Comparison of ENCODE assay signal across 14 cellular contexts in the genomic region with DNA sequence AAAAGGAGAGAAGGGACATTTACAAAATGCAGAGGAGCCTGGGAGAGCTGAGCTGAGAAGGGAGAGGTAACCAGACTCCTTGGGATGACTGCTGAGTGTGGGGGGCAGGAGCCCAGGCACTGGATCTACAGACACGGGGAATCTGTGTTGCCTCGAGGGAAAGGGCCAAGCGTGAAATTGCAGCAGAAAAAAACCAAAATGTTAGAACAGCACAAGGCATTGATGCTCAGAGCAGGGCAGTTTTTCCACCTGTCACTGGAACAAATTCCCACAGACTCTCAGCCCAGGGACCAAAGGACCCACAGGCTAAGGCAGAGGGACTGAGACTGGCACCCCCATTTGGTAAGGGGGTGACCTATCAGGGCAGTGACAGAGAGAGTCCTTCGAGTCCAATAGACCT. TPM values are rescaled to one million over a fixed set of nuclear protein-coding genes. Genes with fewer than 3 reads are reported as not detected.
DNase-seq lines count a peak whose midpoint lies in the region; ATAC-seq, FAIRE-seq and TF ChIP-seq lines count a peak whose summit lies in the region.
"Had no signal": no experiment of that assay in that cellular context is flagged by ENCODE, and none has a peak within 500 bp of the region (broad histone marks: within the 10 kb centered on the region; RNA-seq: fewer than 3 reads in every experiment).

No MANE protein-coding gene starts in this region.

- no peaks in the 10 kb centered on the region for H3K9me3 ChIP-seq in keratinocyte (ENCODE audit: control insufficient read depth, low read depth, low read length)

- H3K4me2 ChIP-seq in GM23338 (0 out of 2 replicates have a peak overlapping the region, but pooled peaks have one; percentile 97), keratinocyte (ENCODE audit: control insufficient read depth, extremely low read depth, insufficient read depth, low read depth, low read length) (peak overlapping the region; percentile 85)

- no peaks in the 10 kb centered on the region for H3K9me2 ChIP-seq in GM23338 (ENCODE audit: insufficient read depth)

- 0 out of 2 replicates have a peak, but pooled peaks cover 5% of the 10 kb centered on the region for H3F3A ChIP-seq in GM23338 (replicated peaks; ENCODE audit: low read depth)

- H3K27me3 ChIP-seq in GM23338 (ENCODE audit: insufficient read depth) (peaks cover 44% of the 10 kb centered on the region), bronchial epithelial cell (ENCODE audit: control insufficient read depth, insufficient read depth, low read length) (no peaks in the 10 kb centered on the region), keratinocyte (ENCODE audit: control insufficient read depth, extremely low read depth, insufficient read depth, low read length) (no peaks in the 10 kb centered on the region)

- no peak for TF ChIP-seq CTCF in GM23338 (conservative IDR thresholded peaks at IDR 0.05; ENCODE audit: low read depth in 2 of 2)
- TF ChIP-seq CTCF in bronchial epithelial cell (IDR thresholded peaks at IDR 0.05; ENCODE audit: insufficient read depth, low read length, severe bottlenecking), result no peak
- TF ChIP-seq CTCF in keratinocyte (optimal IDR thresholded peaks at IDR 0.05 in 1 of 3, IDR thresholded peaks at IDR 0.05 in 1 of 3, conservative IDR thresholded peaks at IDR 0.05 in 1 of 3; ENCODE audit: extremely low read depth in 1 of 3, insufficient read depth in 2 of 3, low read length in 3 of 3), result no peak

- H3K4me3 Mint-ChIP-seq in GM23338, result peak overlapping the region; percentile 77; the same call in 2 of the 3 replicates

- no peaks in the 10 kb centered on the region for H3K36me3 ChIP-seq in GM23338 (ENCODE audit: insufficient read depth)
- peaks cover 5% of the 10 kb centered on the region for H3K36me3 ChIP-seq in bronchial epithelial cell (ENCODE audit: control insufficient read depth, insufficient read depth, low read length)
- H3K36me3 ChIP-seq in keratinocyte (ENCODE audit: control insufficient read depth in 2 of 2, extremely low read depth in 1 of 2, insufficient read depth in 2 of 2, low read length in 2 of 2), result no peaks in the 10 kb centered on the region

- H3K4me1 ChIP-seq in GM23338 (ENCODE audit: insufficient read depth) (peaks cover 10% of the 10 kb centered on the region; the same call in 1 of the 2 replicates), keratinocyte (ENCODE audit: control insufficient read depth, extremely low read depth, insufficient read depth, low read length) (peaks cover 53% of the 10 kb centered on the region)

- H2AFZ ChIP-seq in GM23338 (no peak overlapping the region), keratinocyte (ENCODE audit: control insufficient read depth, low read length) (no peak overlapping the region)

- dilution Hi-C loops in keratinocyte (cut with MboI; ENCODE audit: extremely low pct_ligation_motif_present, low sequenced_read_pairs), result no loop called here

- H3K27me3 Mint-ChIP-seq in GM23338 (ENCODE audit: insufficient read depth, low read depth, poor library complexity), result peaks cover 47% of the 10 kb centered on the region

- ATAC-seq in GM23338 (no peak), HG03342 (IDR thresholded peaks at IDR 0.05; ENCODE audit: unreplicated experiment) (no peak)
- ATAC-seq: activated CD4-positive, CD25-positive, alpha-beta regulatory T cell treated with anti-CD3 and anti-CD28 coated beads, Interleukin-2, amount 50 U/mL, for 24 hours had no signal

- H3K4me3 ChIP-seq in GM23338, result peak overlapping the region; percentile 82; the same call in 1 of the 2 replicates
- H3K4me3 ChIP-seq in bronchial epithelial cell (ENCODE audit: low read depth, low read length), result peak overlapping the region; percentile 74
- H3K4me3 ChIP-seq in keratinocyte (ENCODE audit: control insufficient read depth in 2 of 3, extremely low read depth in 1 of 3, insufficient read depth in 2 of 3, low read depth in 1 of 3, low read length in 3 of 3), result peak overlapping the region in 1 of 3 experiments; percentile 83
- peak overlapping the region in 1 of 7 experiments; percentile 63 for H3K4me3 ChIP-seq in skin epidermis

- no peak for FAIRE-seq in bronchial epithelial cell (lab: Jason Lieb, UNC)
- FAIRE-seq in keratinocyte (lab: Jason Lieb, UNC), result no peak

- H3K79me2 ChIP-seq in GM23338 (replicated peaks; ENCODE audit: insufficient read depth) (no peaks in the 10 kb centered on the region), keratinocyte (ENCODE audit: control insufficient read depth, insufficient read depth, low read length) (no peaks in the 10 kb centered on the region)

- H3K27ac ChIP-seq in GM23338 (ENCODE audit: low read depth), result no peak overlapping the region
- peak overlapping the region; percentile 77 for H3K27ac ChIP-seq in keratinocyte (ENCODE audit: control insufficient read depth, insufficient read depth, low read length)
- H3K27ac ChIP-seq in skin epidermis, result peak overlapping the region in 12 of 21 experiments; percentile 20 to 90 (median 82)

- no peaks in the 10 kb centered on the region for H3K36me3 Mint-ChIP-seq in GM23338 (ENCODE audit: low read depth)

- no peak for DNase-seq in GM23338 (ENCODE audit: low spot score)
- DNase-seq in bronchial epithelial cell (ENCODE audit: low read depth), result no peak
- DNase-seq in keratinocyte (ENCODE audit: low read depth, low spot score), result no peak
- DNase-seq in KG1 (lab: John Stamatoyannopoulos, UW), result no peak
- no peak for DNase-seq in islet precursor cell
- DNase-seq in nucleus accumbens (lab: John Stamatoyannopoulos, UW), result no peak
- DNase-seq: activated naive CD4-positive, alpha-beta T cell treated with anti-CD3 and anti-CD28 coated beads, Interleukin-2, amount 10 ng/mL, durations not matched to agents 7 days and 5 days; mesenchymal stem cell; MV-4-11; RPMI8226 had no signal

- H3K4me1 Mint-ChIP-seq in GM23338, result peaks cover 23% of the 10 kb centered on the region

- H3K27ac Mint-ChIP-seq in GM23338, result no peak overlapping the region
- H3K27ac Mint-ChIP-seq: activated naive CD4-positive, alpha-beta T cell treated with anti-CD3 and anti-CD28 coated beads, Interleukin-2, amount 10 ng/mL, durations not matched to agents 7 days and 5 days; stimulated activated naive CD8-positive, alpha-beta T cell treated with anti-CD3 and anti-CD28 coated beads, Interleukin-15, Interleukin-2, amounts not matched to agents 100 ng/mL and 50 ng/mL, for 24 hours had no signal

- H3K9me1 ChIP-seq in keratinocyte (ENCODE audit: control insufficient read depth, extremely low read depth, insufficient read depth, low read length), result no peaks in the 10 kb centered on the region

- no peaks in the 10 kb centered on the region for H3K9me3 Mint-ChIP-seq in GM23338
- H3K9me3 Mint-ChIP-seq: activated naive CD4-positive, alpha-beta T cell treated with anti-CD3 and anti-CD28 coated beads, Interleukin-2, amount 10 ng/mL, durations not matched to agents 7 days and 5 days; stimulated activated naive CD8-positive, alpha-beta T cell treated with anti-CD3 and anti-CD28 coated beads, Interleukin-15, Interleukin-2, amounts not matched to agents 100 ng/mL and 50 ng/mL, for 24 hours had no signal

- H3K9ac ChIP-seq in keratinocyte (ENCODE audit: control insufficient read depth, extremely low read depth, insufficient read depth, low read length), result peak overlapping the region; percentile 86

- H4K20me1 ChIP-seq in GM23338 (replicated peaks; ENCODE audit: insufficient read depth) (no peaks in the 10 kb centered on the region), keratinocyte (ENCODE audit: control insufficient read depth, extremely low read depth, insufficient read depth, low read length) (no peaks in the 10 kb centered on the region)

TF ChIP-seq in GM23338, 12 proteins besides CTCF, POLR2A, EP300 and RAD21 (continues in another document):
- no peak for TF ChIP-seq EZH2 (IDR thresholded peaks at IDR 0.05; ENCODE audit: low read depth, unreplicated experiment)
- no peak for TF ChIP-seq CREB1 (CRISPR knock-in tag; IDR thresholded peaks at IDR 0.05; ENCODE audit: low read depth)
- TF ChIP-seq ZNF331 (CRISPR knock-in tag; IDR thresholded peaks at IDR 0.05; ENCODE audit: low read depth), result no peak
- no peak for TF ChIP-seq STAT1 (IDR thresholded peaks at IDR 0.05; ENCODE audit: unreplicated experiment)

RNA-seq across cellular contexts. Expression of a gene that starts 2.0 kb away (rescaled TPM):
- 1.5 and 2.2 TPM in 2 replicates for total RNA-seq in GM23338 (2014; rRNA removed; shearing (Covaris generic))
- polyA plus RNA-seq in GM23338 (2016; fragmentation: Nextera tagmentation; extraction: Ambion mirVana), result 0.68 and 1.0 TPM in 2 replicates
- 25.0 and 42.9 TPM in 2 replicates for total RNA-seq in bronchial epithelial cell
- 7.7 to 13.6 TPM (median 8.3 TPM) in 3 replicates for polyA plus RNA-seq in keratinocyte
- 4.5 TPM for polyA plus RNA-seq in keratinocyte (2011; ENCODE audit: low read depth)
- polyA plus RNA-seq in keratinocyte (2011; cell fraction: cytosol; rRNA removed), result 7.1 and 10.9 TPM in 2 replicates
- 19.5 and 25.2 TPM in 2 replicates for polyA plus RNA-seq in keratinocyte (2011; cell fraction: nucleus; rRNA removed)
- 9.0 and 9.4 TPM in 2 replicates for polyA plus RNA-seq in keratinocyte (2012; ENCODE audit: low replicate concordance)
- polyA minus RNA-seq in keratinocyte, result 11.0 to 20.7 TPM (median 16.5 TPM) in 3 replicates
- polyA minus RNA-seq in keratinocyte (2011; cell fraction: cytosol; rRNA and poly(A)+ RNA removed), result 16.3 TPM
- 15.8 and 17.8 TPM in 2 replicates for polyA minus RNA-seq in keratinocyte (2011; cell fraction: nucleus; rRNA and poly(A)+ RNA removed)
